8 cellular contexts compared by ENCODE assay signal in genomic region chr12:121804417-121805111, GRCh38. TPM values are rescaled to one million over a fixed set of nuclear protein-coding genes. Genes with fewer than 3 reads are reported as not detected.
DNase-seq lines count a peak whose midpoint lies in the region; ATAC-seq and TF ChIP-seq lines count a peak whose summit lies in the region.

No MANE protein-coding gene starts in this region.

- H3K4me1 ChIP-seq in Peyer's patch (peaks cover 0 to 24% (median 17%) of the 10 kb centered on the region in 4 donors), adipocyte (ENCODE audit: control insufficient read depth, insufficient read depth, low read length) (peaks cover 19% of the 10 kb centered on the region), skeletal muscle tissue (ENCODE audit: control insufficient read depth in 3 of 3, insufficient read depth in 3 of 3, low read length in 3 of 3) (peaks cover 23 to 28% (median 27%) of the 10 kb centered on the region in 3 donors)

- H3K27me3 ChIP-seq in Peyer's patch: no peaks in the 10 kb centered on the region
- no peaks in the 10 kb centered on the region for H3K27me3 ChIP-seq in adipocyte (replicated peaks; ENCODE audit: control insufficient read depth, insufficient read depth, low read length)
- H3K27me3 ChIP-seq in skeletal muscle tissue (ENCODE audit: control insufficient read depth in 3 of 3, insufficient read depth in 3 of 3, low read length in 3 of 3): no peaks in the 10 kb centered on the region

- TF ChIP-seq POLR2A in Peyer's patch (IDR thresholded peaks at IDR 0.05): peak in 1 of 2 donors; percentile 14

- peak overlapping the region; percentile 100 for H3K9ac ChIP-seq in adipocyte (ENCODE audit: low read length)
- peak overlapping the region; percentile 74 to 99 (median 77) for H3K9ac ChIP-seq in skeletal muscle tissue (ENCODE audit: low read depth in 1 of 3, low read length in 3 of 3)

- H3K36me3 ChIP-seq in Peyer's patch (peaks cover 0 to 21% (median 0%) of the 10 kb centered on the region in 3 donors), adipocyte (ENCODE audit: control insufficient read depth, insufficient read depth, low read length, severe bottlenecking) (peaks cover 17% of the 10 kb centered on the region), skeletal muscle tissue (ENCODE audit: control insufficient read depth in 3 of 3, insufficient read depth in 3 of 3, low read length in 3 of 3) (peaks cover 15 to 17% (median 16%) of the 10 kb centered on the region in 3 donors)

- TF ChIP-seq CTCF in Peyer's patch (IDR thresholded peaks at IDR 0.05): peak in 1 of 6 experiments; percentile 11

- H3K27ac ChIP-seq in Peyer's patch (peak overlapping the region; percentile 100), skeletal muscle tissue (ENCODE audit: low read depth, low read length) (peak overlapping the region; percentile 80)

- peak overlapping the region; percentile 82 to 93 (median 88) for H3K4me3 ChIP-seq in Peyer's patch
- peak overlapping the region; percentile 88 for H3K4me3 ChIP-seq in adipocyte (ENCODE audit: low read length)
- peak overlapping the region; percentile 49 for H3K4me3 ChIP-seq in iPS-11a (ENCODE audit: low read depth, low read length)
- peak overlapping the region; percentile 63 to 72 (median 71) for H3K4me3 ChIP-seq in skeletal muscle tissue (ENCODE audit: low read length in 3 of 3)

- H3K9me3 ChIP-seq in Peyer's patch (no peaks in the 10 kb centered on the region), adipocyte (ENCODE audit: control insufficient read depth, low read length) (no peaks in the 10 kb centered on the region), skeletal muscle tissue (ENCODE audit: control insufficient read depth in 3 of 3, low read length in 3 of 3) (no peaks in the 10 kb centered on the region)

- ATAC-seq in GM21528 (IDR thresholded peaks at IDR 0.05; ENCODE audit: low FRiP score, unreplicated experiment): no peak

- DNase-seq in NCI-H748 (lab: John Stamatoyannopoulos, UW; ENCODE audit: unreplicated experiment) (peak; percentile 46), NCI-H748 treated with DMSO at 0.1 percent for 48 hours (lab: John Stamatoyannopoulos, UW) (no peak), Peyer's patch (peak; percentile 72 to 82 (median 73)), adipocyte (ENCODE audit: low read depth) (peak; percentile 63), A172 (ENCODE audit: low spot score) (no peak)

RNA-seq across cellular contexts. Expression of gene SETD1B, which starts 0.8 kb away (rescaled TPM):
- total RNA-seq in Peyer's patch (10 to 100 TPM; 15.4 to 30.5 (median 25.3) TPM), skeletal muscle tissue (2.1 TPM)
- total RNA-seq in A172 (2014; rRNA removed; shearing (Covaris generic)): 1.9 and 2.4 TPM in 2 replicates

RNA-seq across cellular contexts. Expression of gene RHOF, which starts 11.1 kb away (rescaled TPM):
- total RNA-seq in Peyer's patch: 100 to 1,000 TPM in 2 of 4 donors, 10 to 100 TPM in 2; 31.4 to 134 (median 91.0) TPM
- 2.1 TPM for total RNA-seq in skeletal muscle tissue
- 1.8 and 2.7 TPM in 2 replicates for total RNA-seq in A172 (2014; rRNA removed; shearing (Covaris generic))

RNA-seq across cellular contexts. Expression of gene HPD, which starts 54.1 kb away (rescaled TPM):
- total RNA-seq in Peyer's patch: not detected
- total RNA-seq in skeletal muscle tissue: not detected
- total RNA-seq in A172 (2014; rRNA removed; shearing (Covaris generic)): 0.12 and 1.2 TPM in 2 replicates

Comparison
In these comparisons a context has a peak if more than half of its experiments do, and no peak if none do; other contexts are left out.
1. DNase-seq: peak in NCI-H748 (single experiment), Peyer's patch (3 of 3) and adipocyte (single experiment); none in NCI-H748 treated with DMSO at 0.1 percent for 48 hours (single experiment) and A172 (single experiment).
2. Peak in every context shown above with its lines, with median percentiles within 50 percentile points of each other: H3K4me3 ChIP-seq.